Comparison of ENCODE assay signal across 1 cellular context in genomic region chr1:157403608-157404007, GRCh38.
TF ChIP-seq lines count a peak whose summit lies in the region.

No MANE protein-coding gene starts in this region.

TF ChIP-seq in GM12878, 131 proteins besides CTCF, POLR2A, EP300 and RAD21 (continued from another document):
- TF ChIP-seq HSF1 (IDR thresholded peaks at IDR 0.05; ENCODE audit: low read depth, low read length) = no peak
- 0 out of 2 replicates have a peak, but pooled peaks have one; percentile 48 for TF ChIP-seq SMARCA5 (IDR thresholded peaks at IDR 0.05)
- no peak for TF ChIP-seq PBX3 (IDR thresholded peaks at IDR 0.05; ENCODE audit: insufficient replicate concordance, low read depth, low read length)
- TF ChIP-seq BCL11A (IDR thresholded peaks at IDR 0.05; ENCODE audit: low read depth, low read length) = no peak
- no peak for TF ChIP-seq STAT1 (conservative IDR thresholded peaks at IDR 0.05)
- no peak for TF ChIP-seq ZNF384 (IDR thresholded peaks at IDR 0.05; ENCODE audit: borderline replicate concordance, low read depth, low read length)
